1 cellular context compared by ENCODE assay signal in genomic region chr9:129556576-129557191, GRCh38.
A peak's percentile ranks its signal among the peaks of the same experiment; 100 is the strongest.
TF ChIP-seq lines count a peak whose summit lies in the region.

No MANE protein-coding gene starts in this region.

TF ChIP-seq in WTC11, 78 proteins besides CTCF, POLR2A, EP300 and RAD21 (continued from another document):
- TF ChIP-seq ZBTB21 (CRISPR knock-in tag; IDR thresholded peaks at IDR 0.05; ENCODE audit: borderline replicate concordance) (0 out of 2 replicates have a peak, but pooled peaks have one; percentile 64), ZNF423 (CRISPR knock-in tag; IDR thresholded peaks at IDR 0.05) (peak; percentile 56; the same call in 1 of the 2 replicates), GABPB1 (CRISPR knock-in tag; IDR thresholded peaks at IDR 0.05) (no peak), HMGXB4 (CRISPR knock-in tag; IDR thresholded peaks at IDR 0.05) (no peak), TP53 (CRISPR knock-in tag; IDR thresholded peaks at IDR 0.05) (0 out of 2 replicates have a peak, but pooled peaks have one; percentile 52), SP1 (CRISPR knock-in tag; conservative IDR thresholded peaks at IDR 0.05) (0 out of 2 replicates have a peak, but pooled peaks have one; percentile 28), USF2 (CRISPR knock-in tag; IDR thresholded peaks at IDR 0.05) (0 out of 2 replicates have a peak, but pooled peaks have one; percentile 19)
